ENCODE assay signal across 1 cellular context in genomic region chr6:35668708-35669440, GRCh38.
TF ChIP-seq lines count a peak whose summit lies in the region.

No MANE protein-coding gene starts in this region.

TF ChIP-seq in HepG2, 621 proteins besides CTCF, POLR2A, EP300 and RAD21:
- TF ChIP-seq ZNF432 (CRISPR knock-in tag; IDR thresholded peaks at IDR 0.05; ENCODE audit: borderline replicate concordance), result no peak
- no peak for TF ChIP-seq ZNF282 (IDR thresholded peaks at IDR 0.05; ENCODE audit: partially characterized antibody)
- TF ChIP-seq, protein P1, sequence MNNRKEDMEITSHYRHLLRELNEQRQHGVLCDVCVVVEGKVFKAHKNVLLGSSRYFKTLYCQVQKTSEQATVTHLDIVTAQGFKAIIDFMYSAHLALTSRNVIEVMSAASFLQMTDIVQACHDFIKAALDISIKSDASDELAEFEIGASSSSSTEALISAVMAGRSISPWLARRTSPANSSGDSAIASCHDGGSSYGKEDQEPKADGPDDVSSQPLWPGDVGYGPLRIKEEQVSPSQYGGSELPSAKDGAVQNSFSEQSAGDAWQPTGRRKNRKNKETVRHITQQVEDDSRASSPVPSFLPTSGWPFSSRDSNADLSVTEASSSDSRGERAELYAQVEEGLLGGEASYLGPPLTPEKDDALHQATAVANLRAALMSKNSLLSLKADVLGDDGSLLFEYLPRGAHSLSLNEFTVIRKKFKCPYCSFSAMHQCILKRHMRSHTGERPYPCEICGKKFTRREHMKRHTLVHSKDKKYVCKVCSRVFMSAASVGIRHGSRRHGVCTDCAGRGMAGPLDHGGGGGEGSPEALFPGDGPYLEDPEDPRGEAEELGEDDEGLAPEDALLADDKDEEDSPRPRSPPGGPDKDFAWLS (CRISPR knock-in tag; IDR thresholded peaks at IDR 0.05; ENCODE audit: borderline replicate concordance), result no peak
- TF ChIP-seq ZNF879 (CRISPR knock-in tag; IDR thresholded peaks at IDR 0.05), result no peak
- TF ChIP-seq CEBPG (CRISPR knock-in tag; IDR thresholded peaks at IDR 0.05), result 0 out of 2 replicates have a peak, but pooled peaks have one; percentile 28
- TF ChIP-seq CEBPB (IDR thresholded peaks at IDR 0.05; ENCODE audit: borderline replicate concordance, low read depth, low read length), result peak; percentile 77; the same call in 1 of the 2 replicates
- TF ChIP-seq, protein P2, sequence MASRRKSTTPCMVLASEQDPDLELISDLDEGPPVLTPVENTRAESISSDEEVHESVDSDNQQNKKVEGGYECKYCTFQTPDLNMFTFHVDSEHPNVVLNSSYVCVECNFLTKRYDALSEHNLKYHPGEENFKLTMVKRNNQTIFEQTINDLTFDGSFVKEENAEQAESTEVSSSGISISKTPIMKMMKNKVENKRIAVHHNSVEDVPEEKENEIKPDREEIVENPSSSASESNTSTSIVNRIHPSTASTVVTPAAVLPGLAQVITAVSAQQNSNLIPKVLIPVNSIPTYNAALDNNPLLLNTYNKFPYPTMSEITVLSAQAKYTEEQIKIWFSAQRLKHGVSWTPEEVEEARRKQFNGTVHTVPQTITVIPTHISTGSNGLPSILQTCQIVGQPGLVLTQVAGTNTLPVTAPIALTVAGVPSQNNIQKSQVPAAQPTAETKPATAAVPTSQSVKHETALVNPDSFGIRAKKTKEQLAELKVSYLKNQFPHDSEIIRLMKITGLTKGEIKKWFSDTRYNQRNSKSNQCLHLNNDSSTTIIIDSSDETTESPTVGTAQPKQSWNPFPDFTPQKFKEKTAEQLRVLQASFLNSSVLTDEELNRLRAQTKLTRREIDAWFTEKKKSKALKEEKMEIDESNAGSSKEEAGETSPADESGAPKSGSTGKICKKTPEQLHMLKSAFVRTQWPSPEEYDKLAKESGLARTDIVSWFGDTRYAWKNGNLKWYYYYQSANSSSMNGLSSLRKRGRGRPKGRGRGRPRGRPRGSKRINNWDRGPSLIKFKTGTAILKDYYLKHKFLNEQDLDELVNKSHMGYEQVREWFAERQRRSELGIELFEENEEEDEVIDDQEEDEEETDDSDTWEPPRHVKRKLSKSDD (CRISPR knock-in tag; IDR thresholded peaks at IDR 0.05; ENCODE audit: low read depth), result no peak
- TF ChIP-seq SALL2 (CRISPR knock-in tag; IDR thresholded peaks at IDR 0.05), result no peak
- TF ChIP-seq, protein P3, sequence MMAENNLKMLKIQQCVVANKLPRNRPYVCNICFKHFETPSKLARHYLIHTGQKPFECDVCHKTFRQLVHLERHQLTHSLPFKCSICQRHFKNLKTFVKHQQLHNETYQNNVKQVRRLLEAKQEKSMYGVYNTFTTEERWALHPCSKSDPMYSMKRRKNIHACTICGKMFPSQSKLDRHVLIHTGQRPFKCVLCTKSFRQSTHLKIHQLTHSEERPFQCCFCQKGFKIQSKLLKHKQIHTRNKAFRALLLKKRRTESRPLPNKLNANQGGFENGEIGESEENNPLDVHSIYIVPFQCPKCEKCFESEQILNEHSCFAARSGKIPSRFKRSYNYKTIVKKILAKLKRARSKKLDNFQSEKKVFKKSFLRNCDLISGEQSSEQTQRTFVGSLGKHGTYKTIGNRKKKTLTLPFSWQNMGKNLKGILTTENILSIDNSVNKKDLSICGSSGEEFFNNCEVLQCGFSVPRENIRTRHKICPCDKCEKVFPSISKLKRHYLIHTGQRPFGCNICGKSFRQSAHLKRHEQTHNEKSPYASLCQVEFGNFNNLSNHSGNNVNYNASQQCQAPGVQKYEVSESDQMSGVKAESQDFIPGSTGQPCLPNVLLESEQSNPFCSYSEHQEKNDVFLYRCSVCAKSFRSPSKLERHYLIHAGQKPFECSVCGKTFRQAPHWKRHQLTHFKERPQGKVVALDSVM (CRISPR knock-in tag; IDR thresholded peaks at IDR 0.05), result no peak
- TF ChIP-seq RFXANK (CRISPR knock-in tag; IDR thresholded peaks at IDR 0.05), result no peak
- TF ChIP-seq, protein P4, sequence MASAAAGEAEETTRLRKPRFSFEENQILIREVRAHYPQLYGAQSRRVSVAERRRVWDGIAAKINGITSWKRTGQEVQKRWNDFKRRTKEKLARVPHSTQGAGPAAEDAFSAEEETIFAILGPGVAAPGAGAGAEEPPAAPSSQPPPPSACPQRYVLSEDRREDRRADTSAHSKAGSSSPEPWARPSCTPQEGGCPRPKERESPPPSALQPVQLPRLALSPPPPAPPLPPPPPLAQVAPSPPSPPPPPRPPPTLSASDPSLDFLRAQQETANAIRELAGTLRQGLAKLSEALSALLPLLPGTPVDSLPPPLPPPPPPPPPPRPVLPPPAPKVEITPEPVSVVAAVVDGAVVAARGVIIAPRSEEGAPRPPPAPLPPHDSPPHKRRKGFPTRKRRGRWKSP (CRISPR knock-in tag; IDR thresholded peaks at IDR 0.05), result no peak
